28 cellular contexts compared by ENCODE assay signal in genomic region chr13:49594576-49594975, GRCh38. TPM values are rescaled to one million over a fixed set of nuclear protein-coding genes. Genes with fewer than 3 reads are reported as not detected.
"Had no signal": no experiment of that assay in that cellular context is flagged by ENCODE, and none has a peak within 500 bp of the region (broad histone marks: within the 10 kb centered on the region; RNA-seq: fewer than 3 reads in every experiment).

No MANE protein-coding gene starts in this region.

- H3K4me3 ChIP-seq: esophagus squamous epithelium had no signal

- H3K36me3 ChIP-seq: brain microvascular endothelial cell, esophagus squamous epithelium had no signal

- H3K27me3 ChIP-seq: brain microvascular endothelial cell, esophagus squamous epithelium had no signal

- FAIRE-seq: astrocyte, colon had no signal

- DNase-seq: activated CD4-positive, alpha-beta memory T cell treated with anti-CD3 and anti-CD28 coated beads, Interleukin-2, amount 10 ng/mL, durations not matched to agents 7 days and 5 days; activated CD4-positive, alpha-beta T cell treated with anti-CD3 and anti-CD28 coated beads for 1 hour; activated CD4-positive, alpha-beta T cell treated with anti-CD3 and anti-CD28 coated beads for 4 hours; activated CD4-positive, alpha-beta T cell treated with anti-CD3 and anti-CD28 coated beads, Interleukin-2, amount 10 ng/mL, durations not matched to agents 7 days and 5 days; activated CD4-positive, alpha-beta T cell treated with anti-CD3 and anti-CD28 coated beads, Interleukin-2, amount 50 U/mL, for 4 hours; activated CD8-positive, alpha-beta memory T cell treated with anti-CD3 and anti-CD28 coated beads, Interleukin-2, amount 50 U/mL, for 48 hours; activated gamma-delta T cell treated with Interleukin-2 at 50 U/mL for 16 hours; activated naive CD4-positive, alpha-beta T cell treated with anti-CD3 and anti-CD28 coated beads, Interleukin-2, amount 50 U/mL, for 16 hours; activated naive CD4-positive, alpha-beta T cell treated with Interleukin-2 at 50 U/mL for 16 hours; activated T-cell treated with anti-CD3 and anti-CD28 coated beads for 4 hours; activated T-cell treated with anti-CD3 and anti-CD28 coated beads, Interleukin-2, amount 50 U/mL, for 24 hours; activated T-cell treated with anti-CD3 and anti-CD28 coated beads, Interleukin-2, amount 50 U/mL, for 72 hours; amniotic stem cell; anterior cingulate cortex; brain microvascular endothelial cell; caudate nucleus; cortex of kidney; dermis blood vessel endothelial cell; effector CD4-positive, alpha-beta T cell; effector memory CD8-positive, alpha-beta T cell; esophagus squamous epithelium; foreskin melanocyte; head of caudate nucleus; T-helper 2 cell had no signal

RNA-seq across cellular contexts. Expression of gene ARL11, which starts 33.7 kb away (rescaled TPM):
- total RNA-seq: astrocyte, chondrocyte, fibroblast of villous mesenchyme had no signal
